In genomic region chr15:42693496-42693895, GRCh38 we compare ENCODE assay signal across 15 cellular contexts. TPM values are rescaled to one million over a fixed set of nuclear protein-coding genes. Genes with fewer than 3 reads are reported as not detected.
DNase-seq lines count a peak whose midpoint lies in the region; ATAC-seq and TF ChIP-seq lines count a peak whose summit lies in the region.
"Had no signal": no experiment of that assay in that cellular context is flagged by ENCODE, and none has a peak within 500 bp of the region (broad histone marks: within the 10 kb centered on the region; RNA-seq: fewer than 3 reads in every experiment).

No MANE protein-coding gene starts in this region.

- no CpG with 5 or more reads among the region's 6 CpGs for WGBS in neuronal stem cell (ENCODE audit: extremely low coverage in 2 of 2, insufficient read length in 2 of 2, insufficient replicate concordance in 1 of 2), 2 donors

- H3K9me3 ChIP-seq in T-helper 17 cell (ENCODE audit: control insufficient read depth, low read length, poor library complexity, severe bottlenecking) (no peaks in the 10 kb centered on the region), neuronal stem cell (replicated peaks in 1 of 2; ENCODE audit: control insufficient read depth in 2 of 2, insufficient read depth in 1 of 2, low read depth in 1 of 2, low read length in 2 of 2) (no peaks in the 10 kb centered on the region), colonic mucosa (no peaks in the 10 kb centered on the region), BE2C (no peaks in the 10 kb centered on the region)
- H3K9me3 ChIP-seq: BLaER1, Caco-2 had no signal

- no peak overlapping the region for H2BK15ac ChIP-seq in neuronal stem cell (ENCODE audit: low read length)

- H3K36me3 Mint-ChIP-seq in T-helper 17 cell (ENCODE audit: low read depth) = peaks cover 7% of the 10 kb centered on the region
- no peaks in the 10 kb centered on the region for H3K36me3 Mint-ChIP-seq in type B pancreatic cell

- no peak overlapping the region for H2AK5ac ChIP-seq in neuronal stem cell (ENCODE audit: low read depth, low read length)

- H3K36me3 ChIP-seq in neuronal stem cell (replicated peaks in 1 of 2; ENCODE audit: control insufficient read depth in 2 of 2, insufficient read depth in 2 of 2, low read length in 2 of 2) (peaks cover 19 to 100% of the 10 kb centered on the region in 2 donors), colonic mucosa (no peaks in the 10 kb centered on the region), BE2C (peaks cover 31% of the 10 kb centered on the region)

- H3K4me3 ChIP-seq in neuronal stem cell (ENCODE audit: low read length in 2 of 2) (no peak overlapping the region), colonic mucosa (no peak overlapping the region), BE2C (ENCODE audit: low read depth, low read length) (no peak overlapping the region)
- H3K4me3 ChIP-seq: BLaER1 had no signal

- no peak for DNase-seq in T-helper 17 cell
- DNase-seq in neuronal stem cell (ENCODE audit: low spot score) = no peak
- DNase-seq in type B pancreatic cell (ENCODE audit: extremely low spot score, unreplicated experiment) = peak; percentile 27
- DNase-seq in colonic mucosa = no peak
- DNase-seq in activated naive CD4-positive, alpha-beta T cell treated with anti-CD3 and anti-CD28 coated beads, Interleukin-2, amount 50 U/mL, for 16 hours = no peak
- DNase-seq in BE2C = no peak
- DNase-seq: Caco-2; CD4-positive, CD25-positive, alpha-beta regulatory T cell; CD8-positive, alpha-beta T cell; DMS153; DND-41; H7 had no signal

- peak overlapping the region; percentile 11 for H3K27ac Mint-ChIP-seq in T-helper 17 cell
- no peak overlapping the region for H3K27ac Mint-ChIP-seq in type B pancreatic cell
- H3K27ac Mint-ChIP-seq: CD4-positive, CD25-positive, alpha-beta regulatory T cell; CD8-positive, alpha-beta T cell had no signal

- H3K23ac ChIP-seq in neuronal stem cell (ENCODE audit: low read depth, low read length, poor library complexity) = peak overlapping the region; percentile 23

- H3K4me2 ChIP-seq in neuronal stem cell (ENCODE audit: insufficient read depth, low read length, poor library complexity, severe bottlenecking) = no peak overlapping the region
- H3K4me2 ChIP-seq: BLaER1 had no signal

- intact Hi-C loops in colonic mucosa (cut with DNase I) = no loop called here

- no peak overlapping the region for H4K8ac ChIP-seq in neuronal stem cell (ENCODE audit: low read depth, low read length)

- no peak overlapping the region for H2BK120ac ChIP-seq in neuronal stem cell (ENCODE audit: low read depth, low read length)

- no peak overlapping the region for H3K4me3 Mint-ChIP-seq in T-helper 17 cell
- H3K4me3 Mint-ChIP-seq in type B pancreatic cell = no peak overlapping the region
- H3K4me3 Mint-ChIP-seq: CD4-positive, CD25-positive, alpha-beta regulatory T cell; CD8-positive, alpha-beta T cell had no signal

- H3K9ac ChIP-seq in neuronal stem cell (ENCODE audit: low read depth, low read length, poor library complexity) (no peak overlapping the region), colonic mucosa (ENCODE audit: low read depth in 2 of 2, low read length in 2 of 2) (no peak overlapping the region)
- H3K9ac ChIP-seq: BLaER1 had no signal

- peaks cover 0 to 2% of the 10 kb centered on the region in 2 donors for H3K4me1 ChIP-seq in neuronal stem cell (ENCODE audit: control insufficient read depth in 2 of 2, insufficient read depth in 1 of 2, low read depth in 1 of 2, low read length in 2 of 2)
- H3K4me1 ChIP-seq in colonic mucosa = no peaks in the 10 kb centered on the region
- no peaks in the 10 kb centered on the region for H3K4me1 ChIP-seq in BE2C
- H3K4me1 ChIP-seq: BLaER1, Caco-2 had no signal

- no peak overlapping the region for H2AFZ ChIP-seq in neuronal stem cell (ENCODE audit: low read length)

- no peaks in the 10 kb centered on the region for H3K79me1 ChIP-seq in neuronal stem cell (ENCODE audit: low read depth, low read length)

- no peak overlapping the region for H2BK12ac ChIP-seq in neuronal stem cell (ENCODE audit: low read length)

- no peaks in the 10 kb centered on the region for H3K27me3 Mint-ChIP-seq in T-helper 17 cell
- H3K27me3 Mint-ChIP-seq in type B pancreatic cell = no peaks in the 10 kb centered on the region
- H3K27me3 Mint-ChIP-seq: CD4-positive, CD25-positive, alpha-beta regulatory T cell had no signal

- TF ChIP-seq CTCF in type B pancreatic cell (conservative IDR thresholded peaks at IDR 0.05) (no peak), colonic mucosa (IDR thresholded peaks at IDR 0.05) (no peak), BE2C (IDR thresholded peaks at IDR 0.05; ENCODE audit: low read depth, low read length) (no peak)

- H4K91ac ChIP-seq in neuronal stem cell (ENCODE audit: low read depth, low read length, poor library complexity) = no peak overlapping the region

- no peak overlapping the region for H3K27ac ChIP-seq in neuronal stem cell (replicated peaks; ENCODE audit: low read length)
- H3K27ac ChIP-seq in colonic mucosa = no peak overlapping the region
- H3K27ac ChIP-seq: BLaER1, C4-2B had no signal

- H2BK5ac ChIP-seq in neuronal stem cell (ENCODE audit: low read length) = no peak overlapping the region

- H3K4ac ChIP-seq in neuronal stem cell (ENCODE audit: low read length) = no peak overlapping the region

- no peak overlapping the region for H3K18ac ChIP-seq in neuronal stem cell (ENCODE audit: low read length)

- no peaks in the 10 kb centered on the region for H3K9me3 Mint-ChIP-seq in type B pancreatic cell
- H3K9me3 Mint-ChIP-seq: CD4-positive, CD25-positive, alpha-beta regulatory T cell; CD8-positive, alpha-beta T cell had no signal

- peaks cover 6% of the 10 kb centered on the region for H3K4me1 Mint-ChIP-seq in T-helper 17 cell
- H3K4me1 Mint-ChIP-seq in type B pancreatic cell (ENCODE audit: unreplicated experiment) = no peaks in the 10 kb centered on the region

- H3K14ac ChIP-seq in neuronal stem cell (ENCODE audit: low read length) = no peak overlapping the region

- no peaks in the 10 kb centered on the region for H3K27me3 ChIP-seq in neuronal stem cell (ENCODE audit: control insufficient read depth in 3 of 3, insufficient read depth in 3 of 3, low read depth in 1 of 3, low read length in 3 of 3)
- H3K27me3 ChIP-seq in colonic mucosa = no peaks in the 10 kb centered on the region
- H3K27me3 ChIP-seq in BE2C = no peaks in the 10 kb centered on the region
- H3K27me3 ChIP-seq: BLaER1 had no signal

- ATAC-seq in T-helper 17 cell = no peak
- ATAC-seq: CD8-positive, alpha-beta T cell; HCT116 had no signal

RNA-seq across cellular contexts. Expression of gene CDAN1, which starts 43.4 kb away (rescaled TPM):
- total RNA-seq in T-helper 17 cell (10 to 100 TPM; 18.2 to 19.4 TPM), type B pancreatic cell (ENCODE audit: low replicate concordance) (25.8 and 37.2 TPM in 2 replicates), colonic mucosa (10 to 100 TPM; 11.0 to 31.6 TPM)
- 7.9 TPM for polyA plus RNA-seq in neuronal stem cell (2013, experiment 1 of 2)
- polyA plus RNA-seq in neuronal stem cell (2013, experiment 2 of 2) = 7.9 TPM
- 9.6 TPM for polyA plus RNA-seq in BE2C (2012; ENCODE audit: insufficient read depth, insufficient read length, low read depth)
